14 cellular contexts compared by ENCODE assay signal in the genomic region with DNA sequence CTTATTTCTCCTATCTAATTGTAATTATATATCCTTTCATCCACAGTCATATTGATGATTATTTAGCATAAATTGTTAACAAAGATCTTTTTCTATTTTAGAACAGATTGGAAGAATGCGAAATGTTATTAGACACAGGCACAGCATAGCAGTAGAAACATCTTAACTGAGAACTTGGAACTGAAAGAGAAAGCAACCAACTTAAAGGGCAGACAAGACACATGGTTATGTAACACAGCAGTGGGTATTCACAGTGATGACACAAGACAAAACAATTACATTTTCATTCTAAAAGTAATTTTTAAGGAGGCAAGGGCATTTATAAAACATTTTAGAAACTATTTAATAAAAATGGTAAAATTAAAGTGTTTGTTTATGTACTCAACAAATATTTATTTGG. TPM values are rescaled to one million over a fixed set of nuclear protein-coding genes. Genes with fewer than 3 reads are reported as not detected.
DNase-seq lines count a peak whose midpoint lies in the region; ATAC-seq, FAIRE-seq and TF ChIP-seq lines count a peak whose summit lies in the region.
"Had no signal": no experiment of that assay in that cellular context is flagged by ENCODE, and none has a peak within 500 bp of the region (broad histone marks: within the 10 kb centered on the region; RNA-seq: fewer than 3 reads in every experiment).

No MANE protein-coding gene starts in this region.

- no peak overlapping the region for H3K4me3 ChIP-seq in fibroblast of the aortic adventitia (ENCODE audit: low read depth, low read length)
- H3K4me3 ChIP-seq: MG63 had no signal

- DNase-seq in GM18507 (ENCODE audit: extremely low spot score, insufficient read length, low read depth) (no peak), fibroblast of the aortic adventitia (ENCODE audit: low read depth) (peak; percentile 16), HuH-7 (ENCODE audit: low spot score) (no peak), DMS53 (lab: John Stamatoyannopoulos, UW) (no peak)
- no peak for DNase-seq in activated T-cell treated with anti-CD3 and anti-CD28 coated beads, Interleukin-2, amount 50 U/mL, for 48 hours
- DNase-seq in activated naive CD4-positive, alpha-beta T cell treated with Interleukin-2 at 50 U/mL for 16 hours, result no peak
- DNase-seq: activated CD4-positive, alpha-beta T cell treated with anti-CD3 and anti-CD28 coated beads, Interleukin-2, amount 10 ng/mL, durations not matched to agents 7 days and 5 days; MG63; NCI-H526; SK-N-SH had no signal

- ATAC-seq in GM21390 (IDR thresholded peaks at IDR 0.05; ENCODE audit: unreplicated experiment), result peak; percentile 89
- peak; percentile 65 for ATAC-seq in HG03064 (IDR thresholded peaks at IDR 0.05; ENCODE audit: low read depth, unreplicated experiment)
- ATAC-seq: activated naive CD4-positive, alpha-beta T cell treated with anti-CD3 and anti-CD28 coated beads, Interleukin-2, amount 50 U/mL, for 72 hours; sciatic nerve had no signal

- FAIRE-seq in GM18507 (lab: Jason Lieb, UNC), result peak; percentile 66

- TF ChIP-seq CTCF in fibroblast of the aortic adventitia (IDR thresholded peaks at IDR 0.05; ENCODE audit: insufficient read depth, low read length), result no peak

RNA-seq across cellular contexts. Expression of a gene that starts 57.7 kb away (rescaled TPM):
- 23.5 and 38.6 TPM in 2 replicates for total RNA-seq in fibroblast of the aortic adventitia (ENCODE audit: low replicate concordance)
